6 cellular contexts compared by ENCODE assay signal in the genomic region with DNA sequence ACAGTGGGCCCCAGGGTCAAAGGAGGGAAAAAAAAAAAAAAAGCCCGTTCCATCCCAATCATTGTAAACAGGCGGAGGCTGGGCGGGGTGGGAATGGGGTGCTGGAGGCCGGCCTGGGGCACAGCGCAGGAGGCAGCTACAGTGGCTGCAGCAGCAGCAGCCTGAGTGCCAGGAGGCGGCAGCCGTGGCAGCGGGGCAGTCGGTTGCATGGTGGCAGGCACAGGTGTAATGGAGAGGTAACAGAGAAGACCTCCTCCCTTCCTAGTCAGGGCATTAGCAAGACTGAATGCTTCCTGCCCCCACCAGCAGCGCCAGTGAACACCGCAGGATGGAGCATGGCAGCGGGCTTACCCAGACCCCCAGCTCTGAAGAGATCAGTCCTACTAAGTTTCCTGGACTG.
"Had no signal": no experiment of that assay in that cellular context is flagged by ENCODE, and none has a peak within 500 bp of the region (broad histone marks: within the 10 kb centered on the region; RNA-seq: fewer than 3 reads in every experiment).

No MANE protein-coding gene starts in this region.

- DNase-seq: H9, HCEC 1CT had no signal

- H3K4me2 ChIP-seq: GM23338 had no signal

- H3K27ac ChIP-seq: HL-60 had no signal

- H3K4me3 ChIP-seq: GM23338 had no signal

- FAIRE-seq: H1, HepG2 had no signal

- H2AFZ ChIP-seq: GM23338 had no signal

- ATAC-seq: GM23338, HepG2 had no signal
